Comparison of ENCODE assay signal across 8 cellular contexts in genomic region chr17:37220609-37220953, GRCh38.
A peak's percentile ranks its signal among the peaks of the same experiment; 100 is the strongest.
DNase-seq lines count a peak whose midpoint lies in the region; ATAC-seq, FAIRE-seq and TF ChIP-seq lines count a peak whose summit lies in the region.

No MANE protein-coding gene starts in this region.

- no peak for FAIRE-seq in GM12891 (lab: Jason Lieb, UNC)

- CTCF ChIA-PET in activated naive CD4-positive, alpha-beta T cell treated with anti-CD3 and anti-CD28 coated beads, Interleukin-2, amount 10 ng/mL, durations not matched to agents 7 days and 5 days (lab: Charles Lee): no interaction called here

- no peaks in the 10 kb centered on the region for H3K9me3 Mint-ChIP-seq in activated naive CD4-positive, alpha-beta T cell treated with anti-CD3 and anti-CD28 coated beads, Interleukin-2, amount 10 ng/mL, durations not matched to agents 7 days and 5 days

- no peaks in the 10 kb centered on the region for H3K27me3 Mint-ChIP-seq in activated naive CD4-positive, alpha-beta T cell treated with anti-CD3 and anti-CD28 coated beads, Interleukin-2, amount 10 ng/mL, durations not matched to agents 7 days and 5 days

- H3K4me1 Mint-ChIP-seq in activated naive CD4-positive, alpha-beta T cell treated with anti-CD3 and anti-CD28 coated beads, Interleukin-2, amount 10 ng/mL, durations not matched to agents 7 days and 5 days: peaks cover 2% of the 10 kb centered on the region

- H3K4me3 Mint-ChIP-seq in activated naive CD4-positive, alpha-beta T cell treated with anti-CD3 and anti-CD28 coated beads, Interleukin-2, amount 10 ng/mL, durations not matched to agents 7 days and 5 days: no peak overlapping the region

- peak; percentile 3 for DNase-seq in NCI-H2196 (lab: John Stamatoyannopoulos, UW; ENCODE audit: unreplicated experiment)
- no peak for DNase-seq in NCI-H2196 treated with DMSO at 0.1 percent for 48 hours (lab: John Stamatoyannopoulos, UW; ENCODE audit: unreplicated experiment)
- peak; percentile 35 for DNase-seq in NCI-H1105 (lab: John Stamatoyannopoulos, UW)
- DNase-seq in activated naive CD4-positive, alpha-beta T cell treated with anti-CD3 and anti-CD28 coated beads, Interleukin-2, amount 10 ng/mL, durations not matched to agents 7 days and 5 days: peak; percentile 55
- DNase-seq in left kidney (ENCODE audit: low read depth, low spot score): peak; percentile 63
- DNase-seq in GM12891 (ENCODE audit: insufficient read length, low spot score): no peak
- no peak for DNase-seq in left ventricle myocardium superior

- H3K36me3 Mint-ChIP-seq in activated naive CD4-positive, alpha-beta T cell treated with anti-CD3 and anti-CD28 coated beads, Interleukin-2, amount 10 ng/mL, durations not matched to agents 7 days and 5 days: peaks cover 24% of the 10 kb centered on the region

- intact Hi-C loops in left ventricle myocardium superior (cut with micrococcal nuclease): no loop called here

- H3K27ac Mint-ChIP-seq in activated naive CD4-positive, alpha-beta T cell treated with anti-CD3 and anti-CD28 coated beads, Interleukin-2, amount 10 ng/mL, durations not matched to agents 7 days and 5 days: no peak overlapping the region

- no peak for TF ChIP-seq POLR2A in GM12891 (IDR thresholded peaks at IDR 0.05; ENCODE audit: low read depth, low read length)

- ATAC-seq in GM21381 (IDR thresholded peaks at IDR 0.05; ENCODE audit: unreplicated experiment) (no peak), left ventricle myocardium superior (no peak)

TF ChIP-seq in GM12891, 5 proteins besides CTCF, POLR2A, EP300 and RAD21:
- TF ChIP-seq SPI1 (IDR thresholded peaks at IDR 0.05; ENCODE audit: low read depth, low read length) (no peak), POU2F2 (IDR thresholded peaks at IDR 0.05; ENCODE audit: low read depth, low read length) (no peak), POLR2AphosphoS5 (IDR thresholded peaks at IDR 0.05; ENCODE audit: low read depth, low read length) (no peak), PAX5 (IDR thresholded peaks at IDR 0.05; ENCODE audit: insufficient read depth, low read length, severe bottlenecking) (no peak), TAF1 (IDR thresholded peaks at IDR 0.05; ENCODE audit: low read depth, low read length) (no peak)

Comparison
In these comparisons a context has a peak if more than half of its experiments do, and no peak if none do; other contexts are left out.
1. DNase-seq: peak in NCI-H2196 (single experiment), NCI-H1105 (single experiment), activated naive CD4-positive, alpha-beta T cell treated with anti-CD3 and anti-CD28 coated beads, Interleukin-2, amount 10 ng/mL, durations not matched to agents 7 days and 5 days (single experiment) and left kidney (single experiment); none in NCI-H2196 treated with DMSO at 0.1 percent for 48 hours (single experiment), GM12891 (single experiment) and left ventricle myocardium superior (single experiment).